ENCODE assay signal across 16 cellular contexts in the genomic region with DNA sequence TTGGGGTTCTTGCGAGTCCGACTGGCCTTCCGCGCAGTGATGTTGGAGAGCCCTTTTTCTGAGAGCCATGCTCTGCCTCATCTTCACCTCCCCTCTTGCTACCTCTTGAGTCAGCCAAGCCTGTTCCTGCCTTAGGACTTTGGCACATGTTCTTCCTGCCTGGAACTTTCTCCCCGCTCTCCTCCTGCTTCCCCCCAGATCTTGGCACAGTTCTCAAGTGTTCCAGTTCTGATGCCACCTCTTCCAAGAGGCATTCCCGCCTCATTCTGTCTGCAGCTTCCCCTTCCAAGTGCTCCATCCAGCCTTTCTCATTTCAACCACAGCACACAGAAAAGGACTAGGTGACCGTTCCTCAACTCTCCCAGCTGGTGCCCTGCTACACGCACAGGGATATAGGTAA. TPM values are rescaled to one million over a fixed set of nuclear protein-coding genes. Genes with fewer than 3 reads are reported as not detected.
A peak's percentile ranks its signal among the peaks of the same experiment; 100 is the strongest.
DNase-seq lines count a peak whose midpoint lies in the region; ATAC-seq and TF ChIP-seq lines count a peak whose summit lies in the region.
"Had no signal": no experiment of that assay in that cellular context is flagged by ENCODE, and none has a peak within 500 bp of the region (broad histone marks: within the 10 kb centered on the region; RNA-seq: fewer than 3 reads in every experiment).

No MANE protein-coding gene starts in this region.

- no peaks in the 10 kb centered on the region for H3K36me3 ChIP-seq in GM23338 (ENCODE audit: insufficient read depth)
- H3K36me3 ChIP-seq in subcutaneous abdominal adipose tissue (ENCODE audit: control insufficient read depth in 5 of 5, insufficient read depth in 5 of 5, low read length in 5 of 5) = no peaks in the 10 kb centered on the region

- H3K27ac ChIP-seq in GM23338 (ENCODE audit: low read depth) (no peak overlapping the region), caudate nucleus (ENCODE audit: low read depth, low read length) (peak overlapping the region; percentile 80), subcutaneous abdominal adipose tissue (ENCODE audit: low read depth, low read length) (peak overlapping the region; percentile 24)

- no peak overlapping the region for H2AFZ ChIP-seq in GM23338

- H3K9me3 ChIP-seq in subcutaneous abdominal adipose tissue (ENCODE audit: control insufficient read depth in 5 of 5, low read length in 5 of 5) = no peaks in the 10 kb centered on the region

- no peaks in the 10 kb centered on the region for H3K9me3 Mint-ChIP-seq in GM23338
- H3K9me3 Mint-ChIP-seq: naive thymus-derived CD4-positive, alpha-beta T cell had no signal

- H3K4me1 ChIP-seq in GM23338 (ENCODE audit: insufficient read depth) = peaks cover 49% of the 10 kb centered on the region
- peaks cover 12 to 83% (median 70%) of the 10 kb centered on the region in 5 donors for H3K4me1 ChIP-seq in subcutaneous abdominal adipose tissue (ENCODE audit: control insufficient read depth in 5 of 5, insufficient read depth in 5 of 5, low read length in 5 of 5)

- peak overlapping the region; percentile 31 for H3K4me2 ChIP-seq in GM23338

- peaks cover 6% of the 10 kb centered on the region for H3K27me3 Mint-ChIP-seq in GM23338 (ENCODE audit: insufficient read depth, low read depth, poor library complexity)
- H3K27me3 Mint-ChIP-seq: naive thymus-derived CD4-positive, alpha-beta T cell had no signal

- no peaks in the 10 kb centered on the region for H3K9me2 ChIP-seq in GM23338 (ENCODE audit: insufficient read depth)

- no peaks in the 10 kb centered on the region for H3F3A ChIP-seq in GM23338 (replicated peaks; ENCODE audit: low read depth)

- DNase-seq in GM23338 (ENCODE audit: low spot score) (no peak), caudate nucleus (lab: John Stamatoyannopoulos, UW) (peak in 9 of 61 donors; percentile 5 to 49 (median 25)), medulla oblongata (ENCODE audit: extremely low spot score) (peak; percentile 71), NCI-H2196 treated with DMSO at 0.1 percent for 48 hours (lab: John Stamatoyannopoulos, UW; ENCODE audit: unreplicated experiment) (no peak)
- DNase-seq: naive thymus-derived CD4-positive, alpha-beta T cell; NCI-H1092; NCI-H2171; NK-92 treated with Interleukin-12 subunit alpha and Interleukin-12 subunit beta, amount 100 ng/mL, for 24 hours; SHP77; stimulated activated CD4-positive, alpha-beta T cell treated with anti-CD3 and anti-CD28 coated beads, Interleukin-2, amount 100 ng/mL, for 24 hours; trophoblast cell had no signal

- H3K27me3 ChIP-seq in GM23338 (ENCODE audit: insufficient read depth) (no peaks in the 10 kb centered on the region), subcutaneous abdominal adipose tissue (ENCODE audit: control insufficient read depth in 5 of 5, insufficient read depth in 4 of 5, low read length in 5 of 5) (no peaks in the 10 kb centered on the region)

- H3K4me3 ChIP-seq in GM23338 = no peak overlapping the region
- H3K4me3 ChIP-seq in subcutaneous abdominal adipose tissue (ENCODE audit: low read depth in 1 of 5, low read length in 5 of 5) = no peak overlapping the region
- H3K4me3 ChIP-seq: K562 had no signal

- H4K20me1 ChIP-seq in GM23338 (replicated peaks; ENCODE audit: insufficient read depth) = peaks cover 51% of the 10 kb centered on the region

- H3K79me2 ChIP-seq in GM23338 (replicated peaks; ENCODE audit: insufficient read depth) = peaks cover 99% of the 10 kb centered on the region

- no peak overlapping the region; the same call in 2 of the 3 replicates for H3K4me3 Mint-ChIP-seq in GM23338

- H3K36me3 Mint-ChIP-seq in GM23338 (ENCODE audit: low read depth) = no peaks in the 10 kb centered on the region; the same call in 2 of the 3 replicates

- peaks cover 65% of the 10 kb centered on the region for H3K4me1 Mint-ChIP-seq in GM23338

- peak overlapping the region; percentile 15; the same call in 1 of the 2 replicates for H3K27ac Mint-ChIP-seq in GM23338
- H3K27ac Mint-ChIP-seq: naive thymus-derived CD4-positive, alpha-beta T cell had no signal

- no peak for TF ChIP-seq CTCF in GM23338 (conservative IDR thresholded peaks at IDR 0.05; ENCODE audit: low read depth in 2 of 2)

- peak overlapping the region in 1 of 5 donors; percentile 9 for H3K9ac ChIP-seq in subcutaneous abdominal adipose tissue (ENCODE audit: low read length in 5 of 5)

- ATAC-seq in GM23338 = no peak
- no peak for ATAC-seq in SK-N-SH treated with all-trans-retinoic acid at 6 μM for 48 hours
- no peak for ATAC-seq in HG02938 (IDR thresholded peaks at IDR 0.05; ENCODE audit: unreplicated experiment)
- ATAC-seq in GM21723 (IDR thresholded peaks at IDR 0.05; ENCODE audit: unreplicated experiment) = no peak
- ATAC-seq: K562; naive thymus-derived CD4-positive, alpha-beta T cell had no signal

TF ChIP-seq in GM23338, 12 proteins besides CTCF, POLR2A, EP300 and RAD21 (continues in another document):
- TF ChIP-seq ZNF331 (CRISPR knock-in tag; IDR thresholded peaks at IDR 0.05; ENCODE audit: low read depth) (no peak), NANOG (IDR thresholded peaks at IDR 0.05; ENCODE audit: borderline replicate concordance) (no peak), CREB1 (CRISPR knock-in tag; IDR thresholded peaks at IDR 0.05; ENCODE audit: low read depth) (no peak), POLR2AphosphoS5 (IDR thresholded peaks at IDR 0.05; ENCODE audit: low read depth) (no peak)

TF ChIP-seq in SK-N-SH treated with all-trans-retinoic acid at 6 μM for 48 hours, 23 proteins besides CTCF, POLR2A, EP300 and RAD21:
- no peak for TF ChIP-seq BACH2 (CRISPR knock-in tag; IDR thresholded peaks at IDR 0.05; ENCODE audit: borderline replicate concordance)
- TF ChIP-seq ISL1 (CRISPR knock-in tag; IDR thresholded peaks at IDR 0.05) = no peak
- TF ChIP-seq GLIS3 (CRISPR knock-in tag; IDR thresholded peaks at IDR 0.05) = no peak
- no peak for TF ChIP-seq ZFP3 (CRISPR knock-in tag; IDR thresholded peaks at IDR 0.05)
- TF ChIP-seq ZNF8 (CRISPR knock-in tag; IDR thresholded peaks at IDR 0.05) = no peak

RNA-seq across cellular contexts. Expression of a gene that starts 7.7 kb away (rescaled TPM):
- total RNA-seq in GM23338 (2014; rRNA removed; shearing (Covaris generic)) = 34.9 and 45.9 TPM in 2 replicates
- polyA plus RNA-seq in GM23338 (2016; fragmentation: Nextera tagmentation; extraction: Ambion mirVana) = 19.6 and 23.4 TPM in 2 replicates
